In genomic region chr10:89374716-89375115, GRCh38 we compare ENCODE assay signal across 11 cellular contexts. TPM values are rescaled to one million over a fixed set of nuclear protein-coding genes. Genes with fewer than 3 reads are reported as not detected.
DNase-seq lines count a peak whose midpoint lies in the region; ATAC-seq, FAIRE-seq and TF ChIP-seq lines count a peak whose summit lies in the region.
"Had no signal": no experiment of that assay in that cellular context is flagged by ENCODE, and none has a peak within 500 bp of the region (broad histone marks: within the 10 kb centered on the region; RNA-seq: fewer than 3 reads in every experiment).

No MANE protein-coding gene starts in this region.

- H3K27me3 ChIP-seq in adrenal gland (no peaks in the 10 kb centered on the region), right cardiac atrium (ENCODE audit: control insufficient read depth, insufficient read depth) (no peaks in the 10 kb centered on the region), subcutaneous abdominal adipose tissue (ENCODE audit: control insufficient read depth in 5 of 5, insufficient read depth in 4 of 5, low read length in 5 of 5) (no peaks in the 10 kb centered on the region)

- no peak for FAIRE-seq in GM12891 (lab: Jason Lieb, UNC)
- FAIRE-seq: GM18507 had no signal

- TF ChIP-seq POLR2A in adrenal gland (IDR thresholded peaks at IDR 0.05) (no peak), GM12891 (IDR thresholded peaks at IDR 0.05; ENCODE audit: low read depth, low read length) (no peak)

- H3K4me1 ChIP-seq in adrenal gland (replicated peaks in 1 of 2) (peaks cover 17 to 24% of the 10 kb centered on the region in 2 donors), right cardiac atrium (ENCODE audit: control insufficient read depth, insufficient read depth, low read length) (peaks cover 6% of the 10 kb centered on the region), subcutaneous abdominal adipose tissue (ENCODE audit: control insufficient read depth in 5 of 5, insufficient read depth in 5 of 5, low read length in 5 of 5) (peaks cover 11 to 25% (median 20%) of the 10 kb centered on the region in 5 donors)

- H3K27ac ChIP-seq in adrenal gland (peak overlapping the region; percentile 48 to 95 (median 77)), right cardiac atrium (ENCODE audit: low read length) (peak overlapping the region; percentile 98), subcutaneous abdominal adipose tissue (ENCODE audit: low read depth, low read length) (peak overlapping the region; percentile 92)

- DNase-seq in adrenal gland: peak in 5 of 7 donors; percentile 31 to 39 (median 37)
- DNase-seq in right cardiac atrium: peak in 1 of 3 donors; percentile 36
- no peak for DNase-seq in dedifferentiated amniotic fluid mesenchymal stem cell (ENCODE audit: extremely low spot score)
- DNase-seq in GM12891 (ENCODE audit: insufficient read length, low spot score): no peak
- DNase-seq: activated CD8-positive, alpha-beta memory T cell treated with anti-CD3 and anti-CD28 coated beads, Interleukin-2, amount 10 ng/mL, durations not matched to agents 7 days and 5 days had no signal

- TF ChIP-seq CTCF in adrenal gland (IDR thresholded peaks at IDR 0.05): no peak

- intact Hi-C loops in adrenal gland (cut with DNase I): loop anchor here in 1 of 2 donors (5.0 kb wide), 1 partner anchor 107 kb away; no protein-coding TSS in a partner anchor
- intact Hi-C loops in right cardiac atrium (cut with DNase I): loop anchor here in 2 of 4 donors (5.0 to 10.0 kb wide), 2 partner anchors 117 to 120 kb away; partner anchors contain the start of gene LIPA (in 1 of the 2)

- no peaks in the 10 kb centered on the region for H3K36me3 ChIP-seq in adrenal gland (replicated peaks in 1 of 2)
- H3K36me3 ChIP-seq in subcutaneous abdominal adipose tissue (ENCODE audit: control insufficient read depth in 5 of 5, insufficient read depth in 5 of 5, low read length in 5 of 5): no peaks in the 10 kb centered on the region

- H3K4me3 ChIP-seq in adrenal gland (no peak overlapping the region), right cardiac atrium (ENCODE audit: low read length) (no peak overlapping the region), subcutaneous abdominal adipose tissue (ENCODE audit: low read depth in 1 of 5, low read length in 5 of 5) (no peak overlapping the region)

- H3K9me3 ChIP-seq in adrenal gland (replicated peaks in 1 of 3) (no peaks in the 10 kb centered on the region), right cardiac atrium (ENCODE audit: control insufficient read depth, low read length) (no peaks in the 10 kb centered on the region), subcutaneous abdominal adipose tissue (ENCODE audit: control insufficient read depth in 5 of 5, low read length in 5 of 5) (no peaks in the 10 kb centered on the region)

- H3K9ac ChIP-seq in subcutaneous abdominal adipose tissue (ENCODE audit: low read length in 5 of 5): peak overlapping the region in 3 of 5 donors; percentile 8 to 48 (median 48)

- peak; percentile 69 to 70 for ATAC-seq in right cardiac atrium
- no peak for ATAC-seq in HG03342 (IDR thresholded peaks at IDR 0.05; ENCODE audit: unreplicated experiment)
- ATAC-seq: activated CD8-positive, alpha-beta memory T cell treated with anti-CD3 and anti-CD28 coated beads, Interleukin-2, amount 10 ng/mL, durations not matched to agents 7 days and 5 days; HCT116; stimulated activated effector memory CD8-positive, alpha-beta T cell treated with anti-CD3 and anti-CD28 coated beads, Interleukin-12 subunit alpha, Interleukin-12 subunit beta, amount 100 ng/mL, for 72 hours had no signal

TF ChIP-seq in GM12891, 5 proteins besides CTCF, POLR2A, EP300 and RAD21:
- no peak for TF ChIP-seq POLR2AphosphoS5 (IDR thresholded peaks at IDR 0.05; ENCODE audit: low read depth, low read length)

RNA-seq across cellular contexts. Expression of gene IFIT1B, which starts 3.1 kb away (rescaled TPM):
- total RNA-seq in adrenal gland (under 1 TPM in 2 of 8 donors, not detected in 6; 0.16 to 0.30 TPM), right cardiac atrium (not detected)
- polyA plus RNA-seq in adrenal gland (under 1 TPM in 1 of 3 donors, not detected in 2; 0.07 TPM), right cardiac atrium (not detected)
- not detected for polyA plus RNA-seq in GM12891 (2012; ENCODE audit: low read depth, missing spikeins)
- total RNA-seq: progenitor cell of endocrine pancreas had no signal

RNA-seq across cellular contexts. Expression of gene IFIT1, which starts 17.7 kb away (rescaled TPM):
- total RNA-seq in adrenal gland: 10 to 100 TPM; 20.9 to 76.3 (median 62.0) TPM
- 100 to 1,000 TPM in 1 of 3 donors, 10 to 100 TPM in 2; 24.8 to 168 (median 32.8) TPM for polyA plus RNA-seq in adrenal gland
- 10 to 100 TPM; 12.6 to 41.2 (median 29.0) TPM for total RNA-seq in right cardiac atrium
- polyA plus RNA-seq in right cardiac atrium: 35.9 TPM
- 15.8 TPM for polyA plus RNA-seq in GM12891 (2012; ENCODE audit: low read depth, missing spikeins)

RNA-seq across cellular contexts. Expression of gene IFIT5, which starts 39.7 kb away (rescaled TPM):
- total RNA-seq in adrenal gland: 10 to 100 TPM in 7 of 8 donors, 1 to 10 TPM in 1; 6.7 to 38.9 (median 18.6) TPM
- 10 to 100 TPM in 1 of 3 donors, 1 to 10 TPM in 2; 6.9 to 38.4 (median 8.5) TPM for polyA plus RNA-seq in adrenal gland
- total RNA-seq in right cardiac atrium: 10 to 100 TPM; 12.2 to 16.7 (median 16.3) TPM
- polyA plus RNA-seq in right cardiac atrium: 9.2 TPM
- polyA plus RNA-seq in GM12891 (2012; ENCODE audit: low read depth, missing spikeins): 4.2 TPM

RNA-seq across cellular contexts. Expression of gene IFIT3, which starts 46.9 kb away (rescaled TPM):
- total RNA-seq in adrenal gland: 10 to 100 TPM; 19.0 to 34.5 (median 27.5) TPM
- polyA plus RNA-seq in adrenal gland: 10 to 100 TPM in 2 of 3 donors, 1 to 10 TPM in 1; 8.1 to 88.6 (median 14.9) TPM
- 10 to 100 TPM in 3 of 4 donors, 1 to 10 TPM in 1; 8.1 to 14.9 (median 13.7) TPM for total RNA-seq in right cardiac atrium
- 10.2 TPM for polyA plus RNA-seq in right cardiac atrium
- polyA plus RNA-seq in GM12891 (2012; ENCODE audit: low read depth, missing spikeins): 42.4 TPM
- total RNA-seq: progenitor cell of endocrine pancreas had no signal

Comparison
In these comparisons a context has a peak if more than half of its experiments do, and no peak if none do; other contexts are left out.
1. DNase-seq: peak in adrenal gland (5 of 7); none in dedifferentiated amniotic fluid mesenchymal stem cell (single experiment) and GM12891 (single experiment).
2. Peak in every context shown above with its lines, with median percentiles within 50 percentile points of each other: H3K27ac ChIP-seq.